8 cellular contexts compared by ENCODE assay signal in genomic region chr15:90660996-90661325, GRCh38. TPM values are rescaled to one million over a fixed set of nuclear protein-coding genes. Genes with fewer than 3 reads are reported as not detected.
DNase-seq lines count a peak whose midpoint lies in the region; ATAC-seq and TF ChIP-seq lines count a peak whose summit lies in the region.
"Not testable (repeated sequence)": the region's sequence is repeated elsewhere in the genome, so short reads cannot be mapped to it uniquely, and the experiment has no call there.

No MANE protein-coding gene starts in this region.

- H3K4me2 ChIP-seq in Karpas-422 (ENCODE audit: low read depth, low read length, poor library complexity, severe bottlenecking): peak overlapping the region; percentile 83

- TF ChIP-seq POLR2A in gastrocnemius medialis (IDR thresholded peaks at IDR 0.05): peak in 1 of 2 donors; percentile 8
- TF ChIP-seq POLR2A in uterus (IDR thresholded peaks at IDR 0.05): not testable (repeated sequence)

- H3K27me3 ChIP-seq in Karpas-422 (ENCODE audit: low read length); left lung; gastrocnemius medialis; uterus: not testable (repeated sequence)

- H3K36me3 ChIP-seq in Karpas-422 (ENCODE audit: insufficient read depth, low read length); left lung; gastrocnemius medialis; uterus: not testable (repeated sequence)

- H3K9ac ChIP-seq in Karpas-422 (ENCODE audit: low read length): peak overlapping the region; percentile 63

- H3K36me3 Mint-ChIP-seq in activated T-helper 2 cell treated with anti-CD3 and anti-CD28 coated beads, Interferon-gamma antibody, Interleukin-2, Interleukin-4, amounts not matched to agents 10 μg/mL and 5 μg/mL and 100 μg/mL, durations not matched to agents 14 hours and 24 hours and 36 hours (ENCODE audit: low read depth): peaks cover 24% of the 10 kb centered on the region
- peaks cover 13% of the 10 kb centered on the region for H3K36me3 Mint-ChIP-seq in dendritic cell treated with granulocyte-macrophage colony-stimulating factor and Interleukin-4, amounts not matched to agents 40 ng/mL and 50 ng/mL, for 4 days (ENCODE audit: low read depth)

- TF ChIP-seq CTCF in left lung (IDR thresholded peaks at IDR 0.05); gastrocnemius medialis (IDR thresholded peaks at IDR 0.05 in 4 of 5, conservative IDR thresholded peaks at IDR 0.05 in 1 of 5); uterus (IDR thresholded peaks at IDR 0.05): not testable (repeated sequence)

- H3K4me1 ChIP-seq in Karpas-422 (ENCODE audit: low read length): peaks cover 73% of the 10 kb centered on the region
- H3K4me1 ChIP-seq in left lung: peaks cover 12 to 41% of the 10 kb centered on the region in 2 donors
- H3K4me1 ChIP-seq in gastrocnemius medialis: peaks cover 36 to 53% of the 10 kb centered on the region in 2 donors
- H3K4me1 ChIP-seq in uterus: not testable (repeated sequence)

- peak overlapping the region; percentile 74 for H3K4me3 Mint-ChIP-seq in activated T-helper 2 cell treated with anti-CD3 and anti-CD28 coated beads, Interferon-gamma antibody, Interleukin-2, Interleukin-4, amounts not matched to agents 10 μg/mL and 5 μg/mL and 100 μg/mL, durations not matched to agents 14 hours and 24 hours and 36 hours (ENCODE audit: low read depth)
- peak overlapping the region; percentile 66 for H3K4me3 Mint-ChIP-seq in dendritic cell treated with granulocyte-macrophage colony-stimulating factor and Interleukin-4, amounts not matched to agents 40 ng/mL and 50 ng/mL, for 4 days

- DNase-seq in GF-D8 (lab: John Stamatoyannopoulos, UW) (peak; percentile 70), SIG-M5 treated with dmso at 0.1 percent for 504 hours (lab: John Stamatoyannopoulos, UW; ENCODE audit: unreplicated experiment) (peak; percentile 81)
- DNase-seq in Karpas-422; activated T-helper 2 cell treated with anti-CD3 and anti-CD28 coated beads, Interferon-gamma antibody, Interleukin-2, Interleukin-4, amounts not matched to agents 10 μg/mL and 5 μg/mL and 100 μg/mL, durations not matched to agents 14 hours and 24 hours and 36 hours (ENCODE audit: low spot score); left lung; gastrocnemius medialis; uterus: not testable (repeated sequence)

- not testable (repeated sequence) for H3K79me2 ChIP-seq in Karpas-422 (ENCODE audit: low read length)

- H3K4me3 ChIP-seq in Karpas-422 (ENCODE audit: low read length) (peak overlapping the region; percentile 61), gastrocnemius medialis (peak overlapping the region; percentile 31 to 58 (median 55))
- H3K4me3 ChIP-seq in left lung, uterus: not testable (repeated sequence)

- not testable (repeated sequence) for H3K9me2 ChIP-seq in Karpas-422 (replicated peaks; ENCODE audit: insufficient read depth, low read length)

- H3K9me3 Mint-ChIP-seq in activated T-helper 2 cell treated with anti-CD3 and anti-CD28 coated beads, Interferon-gamma antibody, Interleukin-2, Interleukin-4, amounts not matched to agents 10 μg/mL and 5 μg/mL and 100 μg/mL, durations not matched to agents 14 hours and 24 hours and 36 hours; dendritic cell treated with granulocyte-macrophage colony-stimulating factor and Interleukin-4, amounts not matched to agents 40 ng/mL and 50 ng/mL, for 4 days: not testable (repeated sequence)

- H3K9me3 ChIP-seq in Karpas-422 (ENCODE audit: low read length); left lung; gastrocnemius medialis; uterus: not testable (repeated sequence)

- H3K4me1 Mint-ChIP-seq in activated T-helper 2 cell treated with anti-CD3 and anti-CD28 coated beads, Interferon-gamma antibody, Interleukin-2, Interleukin-4, amounts not matched to agents 10 μg/mL and 5 μg/mL and 100 μg/mL, durations not matched to agents 14 hours and 24 hours and 36 hours (ENCODE audit: low read depth): peaks cover 74% of the 10 kb centered on the region
- peaks cover 65% of the 10 kb centered on the region for H3K4me1 Mint-ChIP-seq in dendritic cell treated with granulocyte-macrophage colony-stimulating factor and Interleukin-4, amounts not matched to agents 40 ng/mL and 50 ng/mL, for 4 days (ENCODE audit: low read depth)

- peak overlapping the region; percentile 82 for H3K27ac Mint-ChIP-seq in activated T-helper 2 cell treated with anti-CD3 and anti-CD28 coated beads, Interferon-gamma antibody, Interleukin-2, Interleukin-4, amounts not matched to agents 10 μg/mL and 5 μg/mL and 100 μg/mL, durations not matched to agents 14 hours and 24 hours and 36 hours
- peak overlapping the region; percentile 96 for H3K27ac Mint-ChIP-seq in dendritic cell treated with granulocyte-macrophage colony-stimulating factor and Interleukin-4, amounts not matched to agents 40 ng/mL and 50 ng/mL, for 4 days

- not testable (repeated sequence) for H4K20me1 ChIP-seq in Karpas-422 (ENCODE audit: insufficient read depth, low read depth, low read length)

- intact Hi-C loops in activated T-helper 2 cell treated with anti-CD3 and anti-CD28 coated beads, Interferon-gamma antibody, Interleukin-2, Interleukin-4, amounts not matched to agents 10 μg/mL and 5 μg/mL and 100 μg/mL, durations not matched to agents 14 hours and 24 hours and 36 hours (cut with micrococcal nuclease): loop anchor here (1.0 to 5.0 kb wide), 6 partner anchors 13 to 271 kb away; partner anchors contain the start of genes BLM and HDDC3
- intact Hi-C loops in dendritic cell treated with granulocyte-macrophage colony-stimulating factor and Interleukin-4, amounts not matched to agents 40 ng/mL and 50 ng/mL, for 4 days (cut with micrococcal nuclease); left lung (cut with DNase I); uterus (cut with DNase I; ENCODE audit: low total_unique reads): not testable (repeated sequence)
- intact Hi-C loops in gastrocnemius medialis (cut with DNase I; ENCODE audit: low total_unique reads): loop anchor here (2.0 to 5.0 kb wide), 2 partner anchors 56 to 211 kb away; partner anchors contain the start of gene BLM

- in situ Hi-C loops in gastrocnemius medialis (cut with MboI; ENCODE audit: low sequenced_read_pairs in 4 of 4): not testable (repeated sequence)

- not testable (repeated sequence) for H2AFZ ChIP-seq in Karpas-422 (ENCODE audit: low read length)

- ATAC-seq in left lung (peak; percentile 36), gastrocnemius medialis (peak; percentile 24 to 28)

- peak overlapping the region; percentile 78 for H3K27ac ChIP-seq in Karpas-422 (ENCODE audit: low read length)
- H3K27ac ChIP-seq in left lung: peak overlapping the region; percentile 80 to 84
- H3K27ac ChIP-seq in gastrocnemius medialis: peak overlapping the region; percentile 92 to 100 (median 98)
- peak overlapping the region; percentile 63 to 66 for H3K27ac ChIP-seq in uterus

- H3K27me3 Mint-ChIP-seq in activated T-helper 2 cell treated with anti-CD3 and anti-CD28 coated beads, Interferon-gamma antibody, Interleukin-2, Interleukin-4, amounts not matched to agents 10 μg/mL and 5 μg/mL and 100 μg/mL, durations not matched to agents 14 hours and 24 hours and 36 hours (ENCODE audit: low read depth); dendritic cell treated with granulocyte-macrophage colony-stimulating factor and Interleukin-4, amounts not matched to agents 40 ng/mL and 50 ng/mL, for 4 days: not testable (repeated sequence)

RNA-seq across cellular contexts. Expression of gene BLM, which starts 56.2 kb away (rescaled TPM):
- total RNA-seq in Karpas-422 (2014; rRNA removed; shearing (Covaris generic); ENCODE audit: low replicate concordance): 15.4 and 33.5 TPM in 2 replicates
- total RNA-seq in activated T-helper 2 cell treated with anti-CD3 and anti-CD28 coated beads, Interferon-gamma antibody, Interleukin-2, Interleukin-4, amounts not matched to agents 10 μg/mL and 5 μg/mL and 100 μg/mL, durations not matched to agents 14 hours and 24 hours and 36 hours: 58.9 and 65.3 TPM in 2 replicates
- 1 to 10 TPM; 3.7 to 4.4 TPM for total RNA-seq in left lung
- total RNA-seq in gastrocnemius medialis: 10 to 100 TPM; 11.6 to 18.2 (median 14.5) TPM
- 1 to 10 TPM in 1 of 4 donors, under 1 TPM in 3; 0.29 to 5.0 (median 0.48) TPM for total RNA-seq in uterus
